Comparison of ENCODE assay signal across 8 cellular contexts in the genomic region with DNA sequence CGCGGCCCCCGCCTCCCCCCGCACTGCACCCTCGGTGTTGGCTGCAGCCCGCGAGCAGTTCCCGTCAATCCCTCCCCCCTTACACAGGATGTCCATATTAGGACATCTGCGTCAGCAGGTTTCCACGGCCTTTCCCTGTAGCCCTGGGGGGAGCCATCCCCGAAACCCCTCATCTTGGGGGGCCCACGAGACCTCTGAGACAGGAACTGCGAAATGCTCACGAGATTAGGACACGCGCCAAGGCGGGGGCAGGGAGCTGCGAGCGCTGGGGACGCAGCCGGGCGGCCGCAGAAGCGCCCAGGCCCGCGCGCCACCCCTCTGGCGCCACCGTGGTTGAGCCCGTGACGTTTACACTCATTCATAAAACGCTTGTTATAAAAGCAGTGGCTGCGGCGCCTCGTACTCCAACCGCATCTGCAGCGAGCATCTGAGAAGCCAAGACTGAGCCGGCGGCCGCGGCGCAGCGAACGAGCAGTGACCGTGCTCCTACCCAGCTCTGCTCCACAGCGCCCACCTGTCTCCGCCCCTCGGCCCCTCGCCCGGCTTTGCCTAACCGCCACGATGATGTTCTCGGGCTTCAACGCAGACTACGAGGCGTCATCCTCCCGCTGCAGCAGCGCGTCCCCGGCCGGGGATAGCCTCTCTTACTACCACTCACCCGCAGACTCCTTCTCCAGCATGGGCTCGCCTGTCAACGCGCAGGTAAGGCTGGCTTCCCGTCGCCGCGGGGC. TPM values are rescaled to one million over a fixed set of nuclear protein-coding genes. Genes with fewer than 3 reads are reported as not detected.
A peak's percentile ranks its signal among the peaks of the same experiment; 100 is the strongest.
DNase-seq lines count a peak whose midpoint lies in the region; ATAC-seq and TF ChIP-seq lines count a peak whose summit lies in the region.

Gene FOS (plus strand): TSS at position 407 of the 731 bp plus-strand sequence. CDS start 155 bp downstream, at position 562.

- no peaks in the 10 kb centered on the region for H3K9me3 Mint-ChIP-seq in activated naive CD4-positive, alpha-beta T cell treated with anti-CD3 and anti-CD28 coated beads, Interleukin-2, amount 50 U/mL, for 72 hours

- DNase-seq in NCI-H1105 (lab: John Stamatoyannopoulos, UW) (peak; percentile 93), glomerular visceral epithelial cell (ENCODE audit: extremely low spot score) (peak; percentile 92), omental fat pad (ENCODE audit: low spot score) (peak; percentile 89)
- DNase-seq in activated naive CD4-positive, alpha-beta T cell treated with anti-CD3 and anti-CD28 coated beads, Interleukin-2, amount 50 U/mL, for 72 hours (ENCODE audit: low spot score in 2 of 2), result peak; percentile 84 to 93

- TF ChIP-seq POLR2A in GM10847 (IDR thresholded peaks at IDR 0.05; ENCODE audit: extremely low read depth, insufficient read length), result peak; percentile 92

- peaks cover 19 to 20% of the 10 kb centered on the region in 2 donors for H3K36me3 Mint-ChIP-seq in activated naive CD4-positive, alpha-beta T cell treated with anti-CD3 and anti-CD28 coated beads, Interleukin-2, amount 50 U/mL, for 72 hours

- no peak for TF ChIP-seq CTCF in omental fat pad (IDR thresholded peaks at IDR 0.05)

- peak within 1 kb of the TSS; percentile 95 for H3K27ac ChIP-seq in temporal lobe (ENCODE audit: low read depth, low read length)

- ATAC-seq in HG02623 (IDR thresholded peaks at IDR 0.05; ENCODE audit: unreplicated experiment) (peak; percentile 78), SK-N-SH treated with all-trans-retinoic acid at 6 μM for 48 hours (peak; percentile 55), omental fat pad (ENCODE audit: low FRiP score) (peak; percentile 63)
- peak; percentile 81 to 84 for ATAC-seq in activated naive CD4-positive, alpha-beta T cell treated with anti-CD3 and anti-CD28 coated beads, Interleukin-2, amount 50 U/mL, for 72 hours

- H3K27ac Mint-ChIP-seq in activated naive CD4-positive, alpha-beta T cell treated with anti-CD3 and anti-CD28 coated beads, Interleukin-2, amount 50 U/mL, for 72 hours, result peak within 1 kb of the TSS; percentile 95 to 97

TF ChIP-seq in SK-N-SH treated with all-trans-retinoic acid at 6 μM for 48 hours, 23 proteins besides CTCF, POLR2A, EP300 and RAD21:
- TF ChIP-seq PATZ1 (CRISPR knock-in tag; IDR thresholded peaks at IDR 0.05; ENCODE audit: borderline replicate concordance) (peak; percentile 74), OSR1 (CRISPR knock-in tag; IDR thresholded peaks at IDR 0.05) (no peak), RARB (CRISPR knock-in tag; IDR thresholded peaks at IDR 0.05) (peak; percentile 22; the same call in 1 of the 2 replicates), GLIS3 (CRISPR knock-in tag; IDR thresholded peaks at IDR 0.05) (peak; percentile 77; the same call in 1 of the 2 replicates), ZNF565 (CRISPR knock-in tag; conservative IDR thresholded peaks at IDR 0.05; ENCODE audit: low read depth) (peak; percentile 47; the same call in 1 of the 2 replicates), PPARA (CRISPR knock-in tag; IDR thresholded peaks at IDR 0.05; ENCODE audit: borderline replicate concordance) (no peak)

RNA-seq across cellular contexts. Expression of gene FOS, which starts in this region (rescaled TPM):
- 10 to 100 TPM; 55.8 to 65.9 TPM for total RNA-seq in activated naive CD4-positive, alpha-beta T cell treated with anti-CD3 and anti-CD28 coated beads, Interleukin-2, amount 50 U/mL, for 72 hours
- total RNA-seq in omental fat pad (1,000 to 10,000 TPM in 3 of 4 donors, 100 to 1,000 TPM in 1; 935 to 2,479 (median 2,174) TPM), temporal lobe (41.8 TPM)

Comparison
In these comparisons a context has a peak if more than half of its experiments do, and no peak if none do; other contexts are left out.
1. Peak in every context shown above with its lines: DNase-seq, ATAC-seq and H3K27ac ChIP-seq.
2. RNA of gene FOS (total RNA-seq): 935 to 2,479 TPM in omental fat pad; 55.8 to 65.9 TPM in activated naive CD4-positive, alpha-beta T cell treated with anti-CD3 and anti-CD28 coated beads, Interleukin-2, amount 50 U/mL, for 72 hours and 41.8 TPM in temporal lobe (single experiment); every median in the first group is over 10 times any median in the second.